Comparison of ENCODE assay signal across 1 cellular context in genomic region chr17:42135664-42136653, GRCh38.
A peak's percentile ranks its signal among the peaks of the same experiment; 100 is the strongest.
TF ChIP-seq lines count a peak whose summit lies in the region.

No MANE protein-coding gene starts in this region.

TF ChIP-seq in HepG2, 621 proteins besides CTCF, POLR2A, EP300 and RAD21 (continued from another document and continues in another):
- peak; percentile 70 for TF ChIP-seq HOMEZ (CRISPR knock-in tag; IDR thresholded peaks at IDR 0.05; ENCODE audit: low read depth)
- TF ChIP-seq GABPA (IDR thresholded peaks at IDR 0.05; ENCODE audit: low read depth, low read length) = peak; percentile 47
- TF ChIP-seq GABPA (CRISPR knock-in tag; IDR thresholded peaks at IDR 0.05; ENCODE audit: low read depth) = peak; percentile 93
- peak; percentile 47; the same call in 1 of the 2 replicates for TF ChIP-seq ZNF350 (CRISPR knock-in tag; IDR thresholded peaks at IDR 0.05; ENCODE audit: borderline replicate concordance, low read depth)
- peak; percentile 98 for TF ChIP-seq ELF3 (CRISPR knock-in tag; IDR thresholded peaks at IDR 0.05)
- TF ChIP-seq, protein P1, sequence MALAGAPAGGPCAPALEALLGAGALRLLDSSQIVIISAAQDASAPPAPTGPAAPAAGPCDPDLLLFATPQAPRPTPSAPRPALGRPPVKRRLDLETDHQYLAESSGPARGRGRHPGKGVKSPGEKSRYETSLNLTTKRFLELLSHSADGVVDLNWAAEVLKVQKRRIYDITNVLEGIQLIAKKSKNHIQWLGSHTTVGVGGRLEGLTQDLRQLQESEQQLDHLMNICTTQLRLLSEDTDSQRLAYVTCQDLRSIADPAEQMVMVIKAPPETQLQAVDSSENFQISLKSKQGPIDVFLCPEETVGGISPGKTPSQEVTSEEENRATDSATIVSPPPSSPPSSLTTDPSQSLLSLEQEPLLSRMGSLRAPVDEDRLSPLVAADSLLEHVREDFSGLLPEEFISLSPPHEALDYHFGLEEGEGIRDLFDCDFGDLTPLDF (CRISPR knock-in tag; IDR thresholded peaks at IDR 0.05) = no peak
- TF ChIP-seq, protein P2, sequence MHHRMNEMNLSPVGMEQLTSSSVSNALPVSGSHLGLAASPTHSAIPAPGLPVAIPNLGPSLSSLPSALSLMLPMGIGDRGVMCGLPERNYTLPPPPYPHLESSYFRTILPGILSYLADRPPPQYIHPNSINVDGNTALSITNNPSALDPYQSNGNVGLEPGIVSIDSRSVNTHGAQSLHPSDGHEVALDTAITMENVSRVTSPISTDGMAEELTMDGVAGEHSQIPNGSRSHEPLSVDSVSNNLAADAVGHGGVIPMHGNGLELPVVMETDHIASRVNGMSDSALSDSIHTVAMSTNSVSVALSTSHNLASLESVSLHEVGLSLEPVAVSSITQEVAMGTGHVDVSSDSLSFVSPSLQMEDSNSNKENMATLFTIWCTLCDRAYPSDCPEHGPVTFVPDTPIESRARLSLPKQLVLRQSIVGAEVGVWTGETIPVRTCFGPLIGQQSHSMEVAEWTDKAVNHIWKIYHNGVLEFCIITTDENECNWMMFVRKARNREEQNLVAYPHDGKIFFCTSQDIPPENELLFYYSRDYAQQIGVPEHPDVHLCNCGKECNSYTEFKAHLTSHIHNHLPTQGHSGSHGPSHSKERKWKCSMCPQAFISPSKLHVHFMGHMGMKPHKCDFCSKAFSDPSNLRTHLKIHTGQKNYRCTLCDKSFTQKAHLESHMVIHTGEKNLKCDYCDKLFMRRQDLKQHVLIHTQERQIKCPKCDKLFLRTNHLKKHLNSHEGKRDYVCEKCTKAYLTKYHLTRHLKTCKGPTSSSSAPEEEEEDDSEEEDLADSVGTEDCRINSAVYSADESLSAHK (CRISPR knock-in tag; IDR thresholded peaks at IDR 0.05; ENCODE audit: borderline replicate concordance) = no peak
- TF ChIP-seq, protein P3, sequence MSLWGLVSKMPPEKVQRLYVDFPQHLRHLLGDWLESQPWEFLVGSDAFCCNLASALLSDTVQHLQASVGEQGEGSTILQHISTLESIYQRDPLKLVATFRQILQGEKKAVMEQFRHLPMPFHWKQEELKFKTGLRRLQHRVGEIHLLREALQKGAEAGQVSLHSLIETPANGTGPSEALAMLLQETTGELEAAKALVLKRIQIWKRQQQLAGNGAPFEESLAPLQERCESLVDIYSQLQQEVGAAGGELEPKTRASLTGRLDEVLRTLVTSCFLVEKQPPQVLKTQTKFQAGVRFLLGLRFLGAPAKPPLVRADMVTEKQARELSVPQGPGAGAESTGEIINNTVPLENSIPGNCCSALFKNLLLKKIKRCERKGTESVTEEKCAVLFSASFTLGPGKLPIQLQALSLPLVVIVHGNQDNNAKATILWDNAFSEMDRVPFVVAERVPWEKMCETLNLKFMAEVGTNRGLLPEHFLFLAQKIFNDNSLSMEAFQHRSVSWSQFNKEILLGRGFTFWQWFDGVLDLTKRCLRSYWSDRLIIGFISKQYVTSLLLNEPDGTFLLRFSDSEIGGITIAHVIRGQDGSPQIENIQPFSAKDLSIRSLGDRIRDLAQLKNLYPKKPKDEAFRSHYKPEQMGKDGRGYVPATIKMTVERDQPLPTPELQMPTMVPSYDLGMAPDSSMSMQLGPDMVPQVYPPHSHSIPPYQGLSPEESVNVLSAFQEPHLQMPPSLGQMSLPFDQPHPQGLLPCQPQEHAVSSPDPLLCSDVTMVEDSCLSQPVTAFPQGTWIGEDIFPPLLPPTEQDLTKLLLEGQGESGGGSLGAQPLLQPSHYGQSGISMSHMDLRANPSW (CRISPR knock-in tag; IDR thresholded peaks at IDR 0.05; ENCODE audit: borderline replicate concordance) = no peak
- no peak for TF ChIP-seq SP140L (CRISPR knock-in tag; IDR thresholded peaks at IDR 0.05; ENCODE audit: borderline replicate concordance)
- TF ChIP-seq SOX13 (IDR thresholded peaks at IDR 0.05) = 0 out of 2 replicates have a peak, but pooled peaks have one; percentile 29
- peak in 1 of 2 experiments; percentile 66; a peak in 1 of 4 replicates for TF ChIP-seq SOX13 (CRISPR knock-in tag; conservative IDR thresholded peaks at IDR 0.05 in 1 of 2, IDR thresholded peaks at IDR 0.05 in 1 of 2)
- peak; percentile 74; the same call in 1 of the 2 replicates for TF ChIP-seq ARID4A (CRISPR knock-in tag; IDR thresholded peaks at IDR 0.05; ENCODE audit: borderline replicate concordance)
- peak; percentile 78 for TF ChIP-seq HDAC2 (CRISPR knock-in tag; IDR thresholded peaks at IDR 0.05)
- TF ChIP-seq SPEN (CRISPR knock-in tag; IDR thresholded peaks at IDR 0.05; ENCODE audit: low read depth) = peak; percentile 82; the same call in 1 of the 2 replicates
- peak; percentile 66; the same call in 1 of the 2 replicates for TF ChIP-seq NR2C2 (CRISPR knock-in tag; IDR thresholded peaks at IDR 0.05; ENCODE audit: borderline replicate concordance)
- TF ChIP-seq BCL6 (CRISPR knock-in tag; IDR thresholded peaks at IDR 0.05) = peak; percentile 74
- TF ChIP-seq CBX5 (CRISPR knock-in tag; IDR thresholded peaks at IDR 0.05; ENCODE audit: borderline replicate concordance) = peak; percentile 70; the same call in 1 of the 2 replicates
- peak; percentile 48; the same call in 1 of the 2 replicates for TF ChIP-seq TFDP1 (CRISPR knock-in tag; IDR thresholded peaks at IDR 0.05; ENCODE audit: borderline replicate concordance)
- TF ChIP-seq ZBTB38 (CRISPR knock-in tag; IDR thresholded peaks at IDR 0.05) = peak; percentile 45; the same call in 1 of the 2 replicates
- peak; percentile 63; the same call in 1 of the 2 replicates for TF ChIP-seq FOXK1 (CRISPR knock-in tag; IDR thresholded peaks at IDR 0.05; ENCODE audit: borderline replicate concordance, low read depth)
- TF ChIP-seq ZSCAN20 (CRISPR knock-in tag; IDR thresholded peaks at IDR 0.05; ENCODE audit: borderline replicate concordance) = no peak
- no peak for TF ChIP-seq ZSCAN31 (CRISPR knock-in tag; IDR thresholded peaks at IDR 0.05; ENCODE audit: low read depth)
- TF ChIP-seq ZEB1 (IDR thresholded peaks at IDR 0.05; ENCODE audit: insufficient replicate concordance, low read depth) = peak; percentile 41
- TF ChIP-seq SALL1 (CRISPR knock-in tag; IDR thresholded peaks at IDR 0.05) = peak; percentile 71
- no peak for TF ChIP-seq RBM22 (optimal IDR thresholded peaks at IDR 0.05; ENCODE audit: low read length)
- 0 out of 2 replicates have a peak, but pooled peaks have one; percentile 21 for TF ChIP-seq ZNF510 (CRISPR knock-in tag; IDR thresholded peaks at IDR 0.05; ENCODE audit: low read depth)
- TF ChIP-seq ESRRA (CRISPR knock-in tag; IDR thresholded peaks at IDR 0.05; ENCODE audit: low read depth) = peak; percentile 75; the same call in 1 of the 2 replicates
- peak; percentile 88; the same call in 1 of the 2 replicates for TF ChIP-seq MEF2D (CRISPR knock-in tag; IDR thresholded peaks at IDR 0.05)
- TF ChIP-seq PHF21A (CRISPR knock-in tag; IDR thresholded peaks at IDR 0.05) = peak; percentile 91
- TF ChIP-seq ZNF790 (CRISPR knock-in tag; IDR thresholded peaks at IDR 0.05; ENCODE audit: borderline replicate concordance) = peak; percentile 39; the same call in 1 of the 2 replicates
- TF ChIP-seq PITX1 (CRISPR knock-in tag; IDR thresholded peaks at IDR 0.05) = peak; percentile 74
- peak; percentile 81 for TF ChIP-seq ERF (CRISPR knock-in tag; IDR thresholded peaks at IDR 0.05)
- TF ChIP-seq STAG1 (CRISPR knock-in tag; IDR thresholded peaks at IDR 0.05) = no peak
- peak; percentile 79 for TF ChIP-seq MIER2 (CRISPR knock-in tag; IDR thresholded peaks at IDR 0.05)
- TF ChIP-seq, protein P4, sequence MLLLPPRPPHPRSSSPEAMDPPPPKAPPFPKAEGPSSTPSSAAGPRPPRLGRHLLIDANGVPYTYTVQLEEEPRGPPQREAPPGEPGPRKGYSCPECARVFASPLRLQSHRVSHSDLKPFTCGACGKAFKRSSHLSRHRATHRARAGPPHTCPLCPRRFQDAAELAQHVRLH (CRISPR knock-in tag; IDR thresholded peaks at IDR 0.05; ENCODE audit: borderline replicate concordance, low read depth) = peak; percentile 57; the same call in 1 of the 2 replicates
- TF ChIP-seq ZNF382 (CRISPR knock-in tag; IDR thresholded peaks at IDR 0.05; ENCODE audit: borderline replicate concordance) = no peak
- TF ChIP-seq KAT8 (CRISPR knock-in tag; IDR thresholded peaks at IDR 0.05) = peak; percentile 83
- peak; percentile 82 for TF ChIP-seq MED1 (CRISPR knock-in tag; IDR thresholded peaks at IDR 0.05)
- peak; percentile 66 for TF ChIP-seq MLX (CRISPR knock-in tag; IDR thresholded peaks at IDR 0.05)
- TF ChIP-seq NFYC (CRISPR knock-in tag; IDR thresholded peaks at IDR 0.05) = peak; percentile 57; the same call in 1 of the 2 replicates
- TF ChIP-seq ARID5B (CRISPR knock-in tag; IDR thresholded peaks at IDR 0.05) = peak; percentile 83
- no peak for TF ChIP-seq CERS6 (CRISPR knock-in tag; IDR thresholded peaks at IDR 0.05)
